In genomic region chr13:62524061-62524460, GRCh38 we compare ENCODE assay signal across 16 cellular contexts.
DNase-seq lines count a peak whose midpoint lies in the region; ATAC-seq and TF ChIP-seq lines count a peak whose summit lies in the region.
"Had no signal": no experiment of that assay in that cellular context is flagged by ENCODE, and none has a peak within 500 bp of the region (broad histone marks: within the 10 kb centered on the region; RNA-seq: fewer than 3 reads in every experiment).

No MANE protein-coding gene starts in this region.

- ATAC-seq in GM19467 (IDR thresholded peaks at IDR 0.05; ENCODE audit: unreplicated experiment) (peak; percentile 56), HG02678 (IDR thresholded peaks at IDR 0.05; ENCODE audit: unreplicated experiment) (peak; percentile 80), HG03342 (IDR thresholded peaks at IDR 0.05; ENCODE audit: unreplicated experiment) (peak; percentile 66)
- ATAC-seq in activated CD8-positive, alpha-beta T cell treated with anti-CD3 and anti-CD28 coated beads for 36 hours, result no peak
- ATAC-seq: upper lobe of right lung had no signal

- peaks cover 2% of the 10 kb centered on the region for H3K9me3 Mint-ChIP-seq in activated CD8-positive, alpha-beta T cell treated with anti-CD3 and anti-CD28 coated beads for 36 hours
- no peaks in the 10 kb centered on the region for H3K9me3 Mint-ChIP-seq in MCF 10A (ENCODE audit: unreplicated experiment)

- H3K4me1 Mint-ChIP-seq in activated CD8-positive, alpha-beta T cell treated with anti-CD3 and anti-CD28 coated beads for 36 hours (ENCODE audit: low read depth), result no peaks in the 10 kb centered on the region
- H3K4me1 Mint-ChIP-seq in MCF 10A (ENCODE audit: insufficient read depth, unreplicated experiment), result no peaks in the 10 kb centered on the region

- DNase-seq in GM13976 (ENCODE audit: low spot score), result peak; percentile 22
- no peak for DNase-seq in cerebellum (ENCODE audit: low spot score)
- no peak for DNase-seq in activated CD8-positive, alpha-beta T cell treated with anti-CD3 and anti-CD28 coated beads for 36 hours
- no peak for DNase-seq in MCF 10A (ENCODE audit: unreplicated experiment)
- DNase-seq in hypothalamus (lab: John Stamatoyannopoulos, UW), result no peak
- DNase-seq: ACHN; activated CD4-positive, alpha-beta memory T cell treated with anti-CD3 and anti-CD28 coated beads for 36 hours; activated naive CD4-positive, alpha-beta T cell treated with anti-CD3 and anti-CD28 coated beads for 36 hours; HFFc6; NCI-H2171; OCI-M1; upper lobe of right lung had no signal

- H3K27ac Mint-ChIP-seq in activated CD8-positive, alpha-beta T cell treated with anti-CD3 and anti-CD28 coated beads for 36 hours, result no peak overlapping the region
- H3K27ac Mint-ChIP-seq in MCF 10A (ENCODE audit: low read depth, unreplicated experiment), result no peak overlapping the region
- H3K27ac Mint-ChIP-seq: activated CD4-positive, alpha-beta memory T cell treated with anti-CD3 and anti-CD28 coated beads for 36 hours; activated naive CD4-positive, alpha-beta T cell treated with anti-CD3 and anti-CD28 coated beads for 36 hours; HFFc6; T-helper 1 cell treated with Interleukin-12 subunit alpha and Interleukin-12 subunit beta and Interleukin-4 antibody, amounts not matched to agents 30 μg/mL and 1 μg/mL, for 36 hours had no signal

- POLR2A ChIA-PET in activated CD8-positive, alpha-beta T cell treated with anti-CD3 and anti-CD28 coated beads for 36 hours (lab: Charles Lee), result no interaction called here
- POLR2A ChIA-PET in MCF 10A (lab: Yijun Ruan, JAX), result no interaction called here

- CTCF ChIA-PET in activated CD8-positive, alpha-beta T cell treated with anti-CD3 and anti-CD28 coated beads for 36 hours (lab: Charles Lee), result no interaction called here
- CTCF ChIA-PET in MCF 10A (lab: Yijun Ruan, JAX), result interaction anchor here (0.5 kb wide), 1 partner anchor 303 kb away, joined by 4 read pairs; no protein-coding TSS in a partner anchor

- no peaks in the 10 kb centered on the region for H3K36me3 Mint-ChIP-seq in activated CD8-positive, alpha-beta T cell treated with anti-CD3 and anti-CD28 coated beads for 36 hours (ENCODE audit: low read depth)
- no peaks in the 10 kb centered on the region for H3K36me3 Mint-ChIP-seq in MCF 10A (ENCODE audit: insufficient read depth, unreplicated experiment)
- H3K36me3 Mint-ChIP-seq: activated CD4-positive, alpha-beta memory T cell treated with anti-CD3 and anti-CD28 coated beads for 36 hours had no signal

- BruUV-seq in MCF 10A (replicated peaks; lab: Mats Ljungman, UMichigan), result no TSS peak

- no peak overlapping the region for H3K4me3 Mint-ChIP-seq in activated CD8-positive, alpha-beta T cell treated with anti-CD3 and anti-CD28 coated beads for 36 hours
- no peak overlapping the region for H3K4me3 Mint-ChIP-seq in MCF 10A (ENCODE audit: unreplicated experiment)
- H3K4me3 Mint-ChIP-seq: activated CD4-positive, alpha-beta memory T cell treated with anti-CD3 and anti-CD28 coated beads for 36 hours; activated naive CD4-positive, alpha-beta T cell treated with anti-CD3 and anti-CD28 coated beads for 36 hours; HFFc6; T-helper 1 cell treated with Interleukin-12 subunit alpha and Interleukin-12 subunit beta and Interleukin-4 antibody, amounts not matched to agents 30 μg/mL and 1 μg/mL, for 36 hours had no signal

- in situ Hi-C loops in GM13976 (cut with MboI; ENCODE audit: low sequenced_read_pairs, unreplicated experiment), result no loop called here

- TF ChIP-seq CTCF in GM13976 (IDR thresholded peaks at IDR 0.05; ENCODE audit: borderline replicate concordance, control extremely low read depth, extremely low read depth, insufficient read depth, missing control alignments) (no peak), MCF 10A (IDR thresholded peaks at IDR 0.05; ENCODE audit: unreplicated experiment) (no peak)
- no peak for TF ChIP-seq CTCF in activated CD8-positive, alpha-beta T cell treated with anti-CD3 and anti-CD28 coated beads for 36 hours (IDR thresholded peaks at IDR 0.05)

- intact Hi-C loops in activated CD8-positive, alpha-beta T cell treated with anti-CD3 and anti-CD28 coated beads for 36 hours (cut with micrococcal nuclease), result no loop called here
- intact Hi-C loops in MCF 10A (cut with micrococcal nuclease), result no loop called here

- no peaks in the 10 kb centered on the region for H3K27me3 Mint-ChIP-seq in activated CD8-positive, alpha-beta T cell treated with anti-CD3 and anti-CD28 coated beads for 36 hours
- H3K27me3 Mint-ChIP-seq in MCF 10A (ENCODE audit: insufficient read depth, unreplicated experiment), result peaks cover 29% of the 10 kb centered on the region
- H3K27me3 Mint-ChIP-seq: activated CD4-positive, alpha-beta memory T cell treated with anti-CD3 and anti-CD28 coated beads for 36 hours had no signal
